Comparison of ENCODE assay signal across 8 cellular contexts in the genomic region with DNA sequence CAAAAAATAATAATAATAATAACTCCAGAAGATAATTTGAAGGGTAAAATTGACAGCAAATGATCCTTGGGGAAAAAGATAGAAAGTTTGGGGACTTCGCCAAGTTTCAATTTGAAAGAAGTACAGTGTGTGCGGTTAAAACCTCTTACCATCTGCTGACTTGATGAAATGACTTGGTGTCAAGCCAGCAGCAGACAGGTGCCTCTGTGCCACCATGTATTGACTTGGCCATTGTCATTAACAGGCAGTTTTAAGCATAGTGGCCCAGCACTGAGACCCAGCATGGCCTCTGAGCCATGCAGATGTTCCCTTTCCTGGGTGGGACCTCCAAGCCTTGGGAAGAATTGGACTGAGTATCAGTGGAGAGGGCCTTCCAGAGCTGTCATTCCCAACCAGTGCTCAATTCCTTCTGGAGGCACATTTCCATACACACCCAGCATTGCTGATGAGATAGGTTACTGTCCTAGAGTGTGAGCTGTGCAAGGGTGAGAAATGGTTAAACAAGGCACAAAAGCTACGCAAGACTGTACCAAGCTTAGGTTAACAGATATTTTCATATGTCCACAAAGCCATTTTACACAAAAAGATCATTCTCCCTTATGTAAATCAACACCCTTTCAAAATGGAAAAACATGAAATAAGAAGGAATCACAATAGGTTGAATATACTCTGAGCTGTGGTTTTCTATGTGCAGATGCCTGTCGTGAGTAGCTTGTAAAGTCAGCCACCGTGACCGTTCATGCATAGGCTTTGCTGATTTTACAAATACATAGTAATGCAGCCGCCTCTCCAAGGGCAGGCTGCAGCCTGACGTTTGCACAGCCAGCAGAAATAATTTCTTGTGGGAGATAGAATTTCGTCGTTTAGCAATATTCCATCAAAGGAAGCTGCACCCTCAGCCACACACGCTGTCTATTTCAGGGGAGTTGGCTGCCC. TPM values are rescaled to one million over a fixed set of nuclear protein-coding genes. Genes with fewer than 3 reads are reported as not detected.
DNase-seq lines count a peak whose midpoint lies in the region; ATAC-seq lines count a peak whose summit lies in the region.
"Had no signal": no experiment of that assay in that cellular context is flagged by ENCODE, and none has a peak within 500 bp of the region (broad histone marks: within the 10 kb centered on the region; RNA-seq: fewer than 3 reads in every experiment).

No MANE protein-coding gene starts in this region.

- peak; percentile 81 for ATAC-seq in GM19372 (IDR thresholded peaks at IDR 0.05; ENCODE audit: low read depth, unreplicated experiment)
- ATAC-seq in HG03064 (IDR thresholded peaks at IDR 0.05; ENCODE audit: low read depth, unreplicated experiment), result peak; percentile 72

- DNase-seq in NCI-H2171 treated with DMSO at 0.1 percent for 48 hours (lab: John Stamatoyannopoulos, UW) (peak; percentile 81), renal cortical epithelial cell (ENCODE audit: low read depth) (peak; percentile 51), amniotic stem cell (lab: John Stamatoyannopoulos, UW) (no peak), globus pallidus (ENCODE audit: low spot score) (no peak)
- DNase-seq in activated naive CD4-positive, alpha-beta T cell treated with anti-CD3 and anti-CD28 coated beads, Interleukin-2, amount 50 U/mL, for 16 hours, result no peak
- DNase-seq: uterus had no signal

RNA-seq across cellular contexts. Expression of gene FBXW7, which starts 59.4 kb away (rescaled TPM):
- 107 and 125 TPM in 2 replicates for total RNA-seq in renal cortical epithelial cell

Comparison
In these comparisons a context has a peak if more than half of its experiments do, and no peak if none do; other contexts are left out.
1. DNase-seq: peak in NCI-H2171 treated with DMSO at 0.1 percent for 48 hours (single experiment) and renal cortical epithelial cell (single experiment); none in amniotic stem cell (single experiment), activated naive CD4-positive, alpha-beta T cell treated with anti-CD3 and anti-CD28 coated beads, Interleukin-2, amount 50 U/mL, for 16 hours (single experiment) and globus pallidus (single experiment).